Comparison of ENCODE assay signal across 2 cellular contexts in the genomic region with DNA sequence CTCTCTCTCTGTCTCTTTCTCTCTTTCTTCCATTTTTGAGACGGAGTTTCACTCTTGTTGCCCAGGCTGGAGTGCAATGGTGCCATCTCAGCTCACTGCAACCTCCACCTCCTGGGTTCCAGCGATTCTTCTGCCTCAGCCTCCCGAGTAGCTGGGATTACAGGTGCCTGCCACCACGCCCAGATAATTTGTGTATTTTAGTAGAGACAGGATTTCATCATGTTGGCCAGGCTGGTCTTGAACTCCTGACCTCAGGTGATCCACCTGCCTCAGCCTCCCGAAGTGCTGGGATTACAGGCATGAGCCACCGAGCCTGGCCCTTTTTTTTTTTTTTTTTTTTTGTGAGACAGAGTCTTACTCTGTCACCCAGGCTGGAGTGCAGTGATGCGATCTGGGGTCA. TPM values are rescaled to one million over a fixed set of nuclear protein-coding genes. Genes with fewer than 3 reads are reported as not detected.
"Had no signal": no experiment of that assay in that cellular context is flagged by ENCODE, and none has a peak within 500 bp of the region (broad histone marks: within the 10 kb centered on the region; RNA-seq: fewer than 3 reads in every experiment).

No MANE protein-coding gene starts in this region.

RNA-seq across cellular contexts. Expression of a gene that starts 29.1 kb away (rescaled TPM):
- total RNA-seq: right atrium auricular region had no signal

RNA-seq across cellular contexts. Expression of a gene that starts 32.1 kb away (rescaled TPM):
- total RNA-seq: psoas muscle had no signal
